Comparison of ENCODE assay signal across 9 cellular contexts in genomic region chr3:123194552-123194951, GRCh38. TPM values are rescaled to one million over a fixed set of nuclear protein-coding genes. Genes with fewer than 3 reads are reported as not detected.
A peak's percentile ranks its signal among the peaks of the same experiment; 100 is the strongest.
DNase-seq lines count a peak whose midpoint lies in the region; ATAC-seq and TF ChIP-seq lines count a peak whose summit lies in the region.
"Had no signal": no experiment of that assay in that cellular context is flagged by ENCODE, and none has a peak within 500 bp of the region (broad histone marks: within the 10 kb centered on the region; RNA-seq: fewer than 3 reads in every experiment).

No MANE protein-coding gene starts in this region.

- no peak overlapping the region for H3K4me3 ChIP-seq in GM23338
- H3K4me3 ChIP-seq in heart right ventricle: no peak overlapping the region

- H3K9me3 Mint-ChIP-seq in GM23338: peaks cover 3% of the 10 kb centered on the region; the same call in 1 of the 3 replicates

- no peak overlapping the region for H2AFZ ChIP-seq in GM23338

- peaks cover 0 to 6% (median 0%) of the 10 kb centered on the region in 11 donors for H3K9me3 ChIP-seq in heart right ventricle

- H3K27ac ChIP-seq in GM23338 (ENCODE audit: low read depth) (no peak overlapping the region), heart right ventricle (no peak overlapping the region)

- TF ChIP-seq CTCF in GM23338 (conservative IDR thresholded peaks at IDR 0.05; ENCODE audit: low read depth in 2 of 2) (peak; percentile 46 to 68), heart right ventricle (IDR thresholded peaks at IDR 0.05) (peak in 6 of 9 donors; percentile 15 to 53 (median 29)), GM20000 (IDR thresholded peaks at IDR 0.05; ENCODE audit: extremely low read depth, missing control alignments) (no peak)

- H3F3A ChIP-seq in GM23338 (replicated peaks; ENCODE audit: low read depth): no peaks in the 10 kb centered on the region

- ATAC-seq in GM23338: peak; percentile 98
- ATAC-seq in heart right ventricle: peak in 3 of 8 donors; percentile 52 to 64 (median 61)
- no peak for ATAC-seq in HG02588 (IDR thresholded peaks at IDR 0.05; ENCODE audit: unreplicated experiment)
- no peak for ATAC-seq in GM21423 (IDR thresholded peaks at IDR 0.05; ENCODE audit: unreplicated experiment)
- no peak for ATAC-seq in GM21717 (IDR thresholded peaks at IDR 0.05; ENCODE audit: unreplicated experiment)

- H3K27me3 ChIP-seq in GM23338 (ENCODE audit: insufficient read depth) (no peaks in the 10 kb centered on the region), heart right ventricle (no peaks in the 10 kb centered on the region)

- peaks cover 20% of the 10 kb centered on the region for H3K4me1 Mint-ChIP-seq in GM23338

- peak overlapping the region; percentile 55 for H3K4me3 Mint-ChIP-seq in GM23338

- intact Hi-C loops in heart right ventricle (cut with DNase I): no loop called here

- H3K36me3 Mint-ChIP-seq in GM23338 (ENCODE audit: low read depth): no peaks in the 10 kb centered on the region

- H3K79me2 ChIP-seq in GM23338 (replicated peaks; ENCODE audit: insufficient read depth): no peaks in the 10 kb centered on the region

- peak overlapping the region; percentile 67 for H3K4me2 ChIP-seq in GM23338

- H3K27me3 Mint-ChIP-seq in GM23338 (ENCODE audit: insufficient read depth, low read depth, poor library complexity): peaks cover 3% of the 10 kb centered on the region

- peaks cover 26% of the 10 kb centered on the region for H3K4me1 ChIP-seq in GM23338 (ENCODE audit: insufficient read depth)
- H3K4me1 ChIP-seq in heart right ventricle: peaks cover 0 to 14% (median 7%) of the 10 kb centered on the region in 9 donors

- H3K36me3 ChIP-seq in GM23338 (ENCODE audit: insufficient read depth): no peaks in the 10 kb centered on the region
- H3K36me3 ChIP-seq in heart right ventricle: no peaks in the 10 kb centered on the region

- peak; percentile 89 for DNase-seq in GM23338 (ENCODE audit: low spot score)
- peak; percentile 45 for DNase-seq in SK-N-DZ (ENCODE audit: low spot score)
- DNase-seq in heart right ventricle: peak; percentile 12 to 15
- peak; percentile 22 for DNase-seq in renal cortical epithelial cell (ENCODE audit: low read depth)
- no peak for DNase-seq in GM20000 (ENCODE audit: low spot score)
- DNase-seq: activated CD8-positive, alpha-beta memory T cell treated with anti-CD3 and anti-CD28 coated beads, Interleukin-2, amount 50 U/mL, for 4 hours had no signal

- H3K27ac Mint-ChIP-seq in GM23338: no peak overlapping the region

- 39 to 41% methylated on average over 10 of the region's 10 CpGs for WGBS in heart right ventricle, 2 donors

- H3K9me2 ChIP-seq in GM23338 (ENCODE audit: insufficient read depth): no peaks in the 10 kb centered on the region

- H4K20me1 ChIP-seq in GM23338 (replicated peaks; ENCODE audit: insufficient read depth): no peaks in the 10 kb centered on the region

TF ChIP-seq in GM23338, 12 proteins besides CTCF, POLR2A, EP300 and RAD21:
- TF ChIP-seq JUNB (IDR thresholded peaks at IDR 0.05; ENCODE audit: unreplicated experiment): no peak
- no peak for TF ChIP-seq ZNF331 (CRISPR knock-in tag; IDR thresholded peaks at IDR 0.05; ENCODE audit: low read depth)
- no peak for TF ChIP-seq NANOG (IDR thresholded peaks at IDR 0.05; ENCODE audit: borderline replicate concordance)
- TF ChIP-seq EZH2 (IDR thresholded peaks at IDR 0.05; ENCODE audit: low read depth, unreplicated experiment): no peak
- peak; percentile 61 for TF ChIP-seq CREB1 (CRISPR knock-in tag; IDR thresholded peaks at IDR 0.05; ENCODE audit: low read depth)
- TF ChIP-seq POLR2AphosphoS5 (IDR thresholded peaks at IDR 0.05; ENCODE audit: low read depth): no peak
- TF ChIP-seq REST (IDR thresholded peaks at IDR 0.05; ENCODE audit: unreplicated experiment): no peak
- no peak for TF ChIP-seq ZNF462 (CRISPR knock-in tag; IDR thresholded peaks at IDR 0.05)
- TF ChIP-seq EZH2phosphoT487 (IDR thresholded peaks at IDR 0.05; ENCODE audit: unreplicated experiment): no peak
TF ChIP-seq in GM23338: peak in this region for 1.

RNA-seq across cellular contexts. Expression of gene SEC22A, which starts 7.2 kb away (rescaled TPM):
- 24.1 and 26.7 TPM in 2 replicates for total RNA-seq in GM23338 (2014; rRNA removed; shearing (Covaris generic))
- polyA plus RNA-seq in GM23338 (2016; fragmentation: Nextera tagmentation; extraction: Ambion mirVana) (5.3 and 11.2 TPM in 2 replicates), heart right ventricle (1 to 10 TPM; 2.9 to 9.5 TPM)
- polyA plus RNA-seq in SK-N-DZ (2014; cell fraction: cytosol; rRNA removed): 35.1 and 36.5 TPM in 2 replicates
- 18.7 and 25.2 TPM in 2 replicates for polyA plus RNA-seq in SK-N-DZ (2014; cell fraction: nucleus; rRNA removed)
- total RNA-seq in heart right ventricle (10 to 100 TPM in 6 of 10 donors, 1 to 10 TPM in 4; 7.0 to 13.6 (median 10.3) TPM), renal cortical epithelial cell (42.9 and 74.0 TPM in 2 replicates)
